9 cellular contexts compared by ENCODE assay signal in genomic region chr2:68807821-68808266, GRCh38.
DNase-seq lines count a peak whose midpoint lies in the region; ATAC-seq and TF ChIP-seq lines count a peak whose summit lies in the region.
"Had no signal": no experiment of that assay in that cellular context is flagged by ENCODE, and none has a peak within 500 bp of the region (broad histone marks: within the 10 kb centered on the region; RNA-seq: fewer than 3 reads in every experiment).

No MANE protein-coding gene starts in this region.

- peak overlapping the region; percentile 28 to 36 for H3K27ac Mint-ChIP-seq in stimulated activated naive CD8-positive, alpha-beta T cell treated with anti-CD3 and anti-CD28 coated beads, Interleukin-15, amount 100 ng/mL, for 72 hours
- no peak overlapping the region for H3K27ac Mint-ChIP-seq in type B pancreatic cell

- intact Hi-C loops in left cardiac atrium (cut with DNase I): no loop called here

- peak in 1 of 2 donors; percentile 67 for ATAC-seq in left cardiac atrium
- peak; percentile 65 for ATAC-seq in stimulated activated naive CD8-positive, alpha-beta T cell treated with anti-CD3 and anti-CD28 coated beads, Interleukin-15, amount 100 ng/mL, for 72 hours

- DNase-seq in SKM-1 treated with dmso at 0.1 percent for 144 hours (lab: John Stamatoyannopoulos, UW; ENCODE audit: unreplicated experiment) (peak; percentile 42), SKM-1 (lab: John Stamatoyannopoulos, UW; ENCODE audit: unreplicated experiment) (no peak), left cardiac atrium (peak; percentile 58), NCI-H2081 treated with DMSO at 0.1 percent for 48 hours (lab: John Stamatoyannopoulos, UW) (no peak), RPMI8226 (no peak), type B pancreatic cell (ENCODE audit: extremely low spot score, unreplicated experiment) (no peak)
- DNase-seq in stimulated activated naive CD8-positive, alpha-beta T cell treated with anti-CD3 and anti-CD28 coated beads, Interleukin-15, amount 100 ng/mL, for 72 hours: no peak
- DNase-seq: NCI-H1694 treated with DMSO at 0.1 percent for 48 hours had no signal

- H3K4me1 Mint-ChIP-seq in stimulated activated naive CD8-positive, alpha-beta T cell treated with anti-CD3 and anti-CD28 coated beads, Interleukin-15, amount 100 ng/mL, for 72 hours: peaks cover 33% of the 10 kb centered on the region
- H3K4me1 Mint-ChIP-seq in type B pancreatic cell (ENCODE audit: unreplicated experiment): peaks cover 7% of the 10 kb centered on the region

- H3K4me3 Mint-ChIP-seq in stimulated activated naive CD8-positive, alpha-beta T cell treated with anti-CD3 and anti-CD28 coated beads, Interleukin-15, amount 100 ng/mL, for 72 hours: no peak overlapping the region
- no peak overlapping the region for H3K4me3 Mint-ChIP-seq in type B pancreatic cell

- no peaks in the 10 kb centered on the region for H3K27me3 Mint-ChIP-seq in stimulated activated naive CD8-positive, alpha-beta T cell treated with anti-CD3 and anti-CD28 coated beads, Interleukin-15, amount 100 ng/mL, for 72 hours
- no peaks in the 10 kb centered on the region for H3K27me3 Mint-ChIP-seq in type B pancreatic cell

- no peaks in the 10 kb centered on the region for H3K36me3 Mint-ChIP-seq in type B pancreatic cell

- TF ChIP-seq CTCF in VCaP (conservative IDR thresholded peaks at IDR 0.05) (no peak), type B pancreatic cell (conservative IDR thresholded peaks at IDR 0.05) (no peak)

- no peaks in the 10 kb centered on the region for H3K9me3 Mint-ChIP-seq in stimulated activated naive CD8-positive, alpha-beta T cell treated with anti-CD3 and anti-CD28 coated beads, Interleukin-15, amount 100 ng/mL, for 72 hours
- H3K9me3 Mint-ChIP-seq in type B pancreatic cell: no peaks in the 10 kb centered on the region

- peak overlapping the region; percentile 25; the same call in 1 of the 2 replicates for H3K27ac ChIP-seq in VCaP

Comparison
In these comparisons a context has a peak if more than half of its experiments do, and no peak if none do; other contexts are left out.
1. DNase-seq: peak in SKM-1 treated with dmso at 0.1 percent for 144 hours (single experiment) and left cardiac atrium (single experiment); none in SKM-1 (single experiment), stimulated activated naive CD8-positive, alpha-beta T cell treated with anti-CD3 and anti-CD28 coated beads, Interleukin-15, amount 100 ng/mL, for 72 hours (0 of 2), NCI-H2081 treated with DMSO at 0.1 percent for 48 hours (single experiment), RPMI8226 (single experiment) and type B pancreatic cell (single experiment).